In the genomic region with DNA sequence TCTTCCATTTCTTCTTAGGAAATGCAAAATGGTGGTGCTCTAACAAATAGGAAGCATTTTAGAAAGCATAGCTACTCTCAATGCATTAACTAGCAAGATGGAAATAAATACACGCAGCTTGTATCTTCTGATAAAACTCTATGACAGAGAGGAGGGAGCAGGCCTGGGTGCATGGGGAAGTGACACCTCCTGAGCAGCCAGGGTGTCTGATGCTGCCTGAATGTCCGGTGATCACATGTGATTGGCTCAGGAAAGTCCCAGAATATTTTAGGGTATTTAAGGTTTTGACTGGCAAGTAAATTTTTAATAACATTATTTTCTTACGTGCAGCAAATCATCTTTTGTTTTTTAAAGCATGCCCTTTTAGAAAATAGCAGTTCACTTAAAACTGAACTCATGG, we compare ENCODE assay signal across 1 cellular context.
A peak's percentile ranks its signal among the peaks of the same experiment; 100 is the strongest.
TF ChIP-seq lines count a peak whose summit lies in the region.

No MANE protein-coding gene starts in this region.

TF ChIP-seq in GM12878, 131 proteins besides CTCF, POLR2A, EP300 and RAD21 (continues in another document):
- TF ChIP-seq, protein P1, sequence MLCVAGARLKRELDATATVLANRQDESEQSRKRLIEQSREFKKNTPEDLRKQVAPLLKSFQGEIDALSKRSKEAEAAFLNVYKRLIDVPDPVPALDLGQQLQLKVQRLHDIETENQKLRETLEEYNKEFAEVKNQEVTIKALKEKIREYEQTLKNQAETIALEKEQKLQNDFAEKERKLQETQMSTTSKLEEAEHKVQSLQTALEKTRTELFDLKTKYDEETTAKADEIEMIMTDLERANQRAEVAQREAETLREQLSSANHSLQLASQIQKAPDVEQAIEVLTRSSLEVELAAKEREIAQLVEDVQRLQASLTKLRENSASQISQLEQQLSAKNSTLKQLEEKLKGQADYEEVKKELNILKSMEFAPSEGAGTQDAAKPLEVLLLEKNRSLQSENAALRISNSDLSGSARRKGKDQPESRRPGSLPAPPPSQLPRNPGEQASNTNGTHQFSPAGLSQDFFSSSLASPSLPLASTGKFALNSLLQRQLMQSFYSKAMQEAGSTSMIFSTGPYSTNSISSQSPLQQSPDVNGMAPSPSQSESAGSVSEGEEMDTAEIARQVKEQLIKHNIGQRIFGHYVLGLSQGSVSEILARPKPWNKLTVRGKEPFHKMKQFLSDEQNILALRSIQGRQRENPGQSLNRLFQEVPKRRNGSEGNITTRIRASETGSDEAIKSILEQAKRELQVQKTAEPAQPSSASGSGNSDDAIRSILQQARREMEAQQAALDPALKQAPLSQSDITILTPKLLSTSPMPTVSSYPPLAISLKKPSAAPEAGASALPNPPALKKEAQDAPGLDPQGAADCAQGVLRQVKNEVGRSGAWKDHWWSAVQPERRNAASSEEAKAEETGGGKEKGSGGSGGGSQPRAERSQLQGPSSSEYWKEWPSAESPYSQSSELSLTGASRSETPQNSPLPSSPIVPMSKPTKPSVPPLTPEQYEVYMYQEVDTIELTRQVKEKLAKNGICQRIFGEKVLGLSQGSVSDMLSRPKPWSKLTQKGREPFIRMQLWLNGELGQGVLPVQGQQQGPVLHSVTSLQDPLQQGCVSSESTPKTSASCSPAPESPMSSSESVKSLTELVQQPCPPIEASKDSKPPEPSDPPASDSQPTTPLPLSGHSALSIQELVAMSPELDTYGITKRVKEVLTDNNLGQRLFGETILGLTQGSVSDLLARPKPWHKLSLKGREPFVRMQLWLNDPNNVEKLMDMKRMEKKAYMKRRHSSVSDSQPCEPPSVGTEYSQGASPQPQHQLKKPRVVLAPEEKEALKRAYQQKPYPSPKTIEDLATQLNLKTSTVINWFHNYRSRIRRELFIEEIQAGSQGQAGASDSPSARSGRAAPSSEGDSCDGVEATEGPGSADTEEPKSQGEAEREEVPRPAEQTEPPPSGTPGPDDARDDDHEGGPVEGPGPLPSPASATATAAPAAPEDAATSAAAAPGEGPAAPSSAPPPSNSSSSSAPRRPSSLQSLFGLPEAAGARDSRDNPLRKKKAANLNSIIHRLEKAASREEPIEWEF (IDR thresholded peaks at IDR 0.05; ENCODE audit: insufficient replicate concordance, low read depth, low read length), result no peak
- TF ChIP-seq, protein P2, sequence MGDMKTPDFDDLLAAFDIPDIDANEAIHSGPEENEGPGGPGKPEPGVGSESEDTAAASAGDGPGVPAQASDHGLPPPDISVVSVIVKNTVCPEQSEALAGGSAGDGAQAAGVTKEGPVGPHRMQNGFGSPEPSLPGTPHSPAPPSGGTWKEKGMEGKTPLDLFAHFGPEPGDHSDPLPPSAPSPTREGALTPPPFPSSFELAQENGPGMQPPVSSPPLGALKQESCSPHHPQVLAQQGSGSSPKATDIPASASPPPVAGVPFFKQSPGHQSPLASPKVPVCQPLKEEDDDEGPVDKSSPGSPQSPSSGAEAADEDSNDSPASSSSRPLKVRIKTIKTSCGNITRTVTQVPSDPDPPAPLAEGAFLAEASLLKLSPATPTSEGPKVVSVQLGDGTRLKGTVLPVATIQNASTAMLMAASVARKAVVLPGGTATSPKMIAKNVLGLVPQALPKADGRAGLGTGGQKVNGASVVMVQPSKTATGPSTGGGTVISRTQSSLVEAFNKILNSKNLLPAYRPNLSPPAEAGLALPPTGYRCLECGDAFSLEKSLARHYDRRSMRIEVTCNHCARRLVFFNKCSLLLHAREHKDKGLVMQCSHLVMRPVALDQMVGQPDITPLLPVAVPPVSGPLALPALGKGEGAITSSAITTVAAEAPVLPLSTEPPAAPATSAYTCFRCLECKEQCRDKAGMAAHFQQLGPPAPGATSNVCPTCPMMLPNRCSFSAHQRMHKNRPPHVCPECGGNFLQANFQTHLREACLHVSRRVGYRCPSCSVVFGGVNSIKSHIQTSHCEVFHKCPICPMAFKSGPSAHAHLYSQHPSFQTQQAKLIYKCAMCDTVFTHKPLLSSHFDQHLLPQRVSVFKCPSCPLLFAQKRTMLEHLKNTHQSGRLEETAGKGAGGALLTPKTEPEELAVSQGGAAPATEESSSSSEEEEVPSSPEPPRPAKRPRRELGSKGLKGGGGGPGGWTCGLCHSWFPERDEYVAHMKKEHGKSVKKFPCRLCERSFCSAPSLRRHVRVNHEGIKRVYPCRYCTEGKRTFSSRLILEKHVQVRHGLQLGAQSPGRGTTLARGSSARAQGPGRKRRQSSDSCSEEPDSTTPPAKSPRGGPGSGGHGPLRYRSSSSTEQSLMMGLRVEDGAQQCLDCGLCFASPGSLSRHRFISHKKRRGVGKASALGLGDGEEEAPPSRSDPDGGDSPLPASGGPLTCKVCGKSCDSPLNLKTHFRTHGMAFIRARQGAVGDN (IDR thresholded peaks at IDR 0.05), result peak; percentile 52; the same call in 1 of the 2 replicates
- no peak for TF ChIP-seq ZNF274 (IDR thresholded peaks at IDR 0.05; ENCODE audit: insufficient read depth, insufficient read length)
- TF ChIP-seq NFXL1 (IDR thresholded peaks at IDR 0.05; ENCODE audit: borderline replicate concordance), result no peak
- TF ChIP-seq WRNIP1 (IDR thresholded peaks at IDR 0.05; ENCODE audit: borderline replicate concordance, low read depth, low read length), result no peak
- no peak for TF ChIP-seq TCF12 (IDR thresholded peaks at IDR 0.05; ENCODE audit: low read depth, low read length)
- no peak for TF ChIP-seq SMAD1 (IDR thresholded peaks at IDR 0.05; ENCODE audit: low read depth, partially characterized antibody)
- TF ChIP-seq RAD51 (IDR thresholded peaks at IDR 0.05), result peak; percentile 47; the same call in 1 of the 2 replicates
- TF ChIP-seq STAT3 (IDR thresholded peaks at IDR 0.05; ENCODE audit: low read depth, low read length), result no peak
- no peak for TF ChIP-seq SMAD5 (IDR thresholded peaks at IDR 0.05; ENCODE audit: low read depth)
- TF ChIP-seq SPI1 (IDR thresholded peaks at IDR 0.05; ENCODE audit: borderline replicate concordance, insufficient read depth, low read depth, low read length), result peak; percentile 77
- TF ChIP-seq, protein P3, sequence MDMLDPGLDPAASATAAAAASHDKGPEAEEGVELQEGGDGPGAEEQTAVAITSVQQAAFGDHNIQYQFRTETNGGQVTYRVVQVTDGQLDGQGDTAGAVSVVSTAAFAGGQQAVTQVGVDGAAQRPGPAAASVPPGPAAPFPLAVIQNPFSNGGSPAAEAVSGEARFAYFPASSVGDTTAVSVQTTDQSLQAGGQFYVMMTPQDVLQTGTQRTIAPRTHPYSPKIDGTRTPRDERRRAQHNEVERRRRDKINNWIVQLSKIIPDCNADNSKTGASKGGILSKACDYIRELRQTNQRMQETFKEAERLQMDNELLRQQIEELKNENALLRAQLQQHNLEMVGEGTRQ (IDR thresholded peaks at IDR 0.05; ENCODE audit: borderline replicate concordance, low read depth, low read length), result no peak
- TF ChIP-seq, protein P4, sequence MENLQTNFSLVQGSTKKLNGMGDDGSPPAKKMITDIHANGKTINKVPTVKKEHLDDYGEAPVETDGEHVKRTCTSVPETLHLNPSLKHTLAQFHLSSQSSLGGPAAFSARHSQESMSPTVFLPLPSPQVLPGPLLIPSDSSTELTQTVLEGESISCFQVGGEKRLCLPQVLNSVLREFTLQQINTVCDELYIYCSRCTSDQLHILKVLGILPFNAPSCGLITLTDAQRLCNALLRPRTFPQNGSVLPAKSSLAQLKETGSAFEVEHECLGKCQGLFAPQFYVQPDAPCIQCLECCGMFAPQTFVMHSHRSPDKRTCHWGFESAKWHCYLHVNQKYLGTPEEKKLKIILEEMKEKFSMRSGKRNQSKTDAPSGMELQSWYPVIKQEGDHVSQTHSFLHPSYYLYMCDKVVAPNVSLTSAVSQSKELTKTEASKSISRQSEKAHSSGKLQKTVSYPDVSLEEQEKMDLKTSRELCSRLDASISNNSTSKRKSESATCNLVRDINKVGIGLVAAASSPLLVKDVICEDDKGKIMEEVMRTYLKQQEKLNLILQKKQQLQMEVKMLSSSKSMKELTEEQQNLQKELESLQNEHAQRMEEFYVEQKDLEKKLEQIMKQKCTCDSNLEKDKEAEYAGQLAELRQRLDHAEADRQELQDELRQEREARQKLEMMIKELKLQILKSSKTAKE (IDR thresholded peaks at IDR 0.05; ENCODE audit: low read depth, poor library complexity, severe bottlenecking), result peak; percentile 17
- TF ChIP-seq, protein P5, sequence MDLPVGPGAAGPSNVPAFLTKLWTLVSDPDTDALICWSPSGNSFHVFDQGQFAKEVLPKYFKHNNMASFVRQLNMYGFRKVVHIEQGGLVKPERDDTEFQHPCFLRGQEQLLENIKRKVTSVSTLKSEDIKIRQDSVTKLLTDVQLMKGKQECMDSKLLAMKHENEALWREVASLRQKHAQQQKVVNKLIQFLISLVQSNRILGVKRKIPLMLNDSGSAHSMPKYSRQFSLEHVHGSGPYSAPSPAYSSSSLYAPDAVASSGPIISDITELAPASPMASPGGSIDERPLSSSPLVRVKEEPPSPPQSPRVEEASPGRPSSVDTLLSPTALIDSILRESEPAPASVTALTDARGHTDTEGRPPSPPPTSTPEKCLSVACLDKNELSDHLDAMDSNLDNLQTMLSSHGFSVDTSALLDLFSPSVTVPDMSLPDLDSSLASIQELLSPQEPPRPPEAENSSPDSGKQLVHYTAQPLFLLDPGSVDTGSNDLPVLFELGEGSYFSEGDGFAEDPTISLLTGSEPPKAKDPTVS (IDR thresholded peaks at IDR 0.05; ENCODE audit: low read depth, low read length), result no peak
- no peak for TF ChIP-seq SREBF1 (IDR thresholded peaks at IDR 0.05; ENCODE audit: low read length)
- TF ChIP-seq ASH2L (IDR thresholded peaks at IDR 0.05; ENCODE audit: borderline replicate concordance, low read depth), result no peak
- no peak for TF ChIP-seq TAF1 (IDR thresholded peaks at IDR 0.05; ENCODE audit: borderline replicate concordance, low read depth, low read length)
- TF ChIP-seq MEF2B (IDR thresholded peaks at IDR 0.05; ENCODE audit: partially characterized antibody, poor library complexity, severe bottlenecking), result peak; percentile 41
- TF ChIP-seq FOXM1 (IDR thresholded peaks at IDR 0.05; ENCODE audit: low read depth, low read length), result no peak
- no peak for TF ChIP-seq POU2F2 (IDR thresholded peaks at IDR 0.05; ENCODE audit: borderline replicate concordance, low read depth, low read length)
- TF ChIP-seq IKZF1 (conservative IDR thresholded peaks at IDR 0.05), result no peak; the same call in 1 of the 2 replicates
- TF ChIP-seq CBFB (IDR thresholded peaks at IDR 0.05; ENCODE audit: low read depth), result no peak
- TF ChIP-seq KLF5 (IDR thresholded peaks at IDR 0.05; ENCODE audit: partially characterized antibody), result no peak
- TF ChIP-seq CHD4 (IDR thresholded peaks at IDR 0.05), result no peak
- no peak for TF ChIP-seq GABPA (IDR thresholded peaks at IDR 0.05; ENCODE audit: low read depth)
- TF ChIP-seq PAX5 (IDR thresholded peaks at IDR 0.05; ENCODE audit: borderline replicate concordance, low read depth, low read length), result no peak
- no peak for TF ChIP-seq NR2F1 (conservative IDR thresholded peaks at IDR 0.05)
- TF ChIP-seq RUNX3 (IDR thresholded peaks at IDR 0.05; ENCODE audit: low read length), result no peak
- no peak for TF ChIP-seq ZNF207 (IDR thresholded peaks at IDR 0.05; ENCODE audit: borderline replicate concordance)
- no peak for TF ChIP-seq TCF7 (IDR thresholded peaks at IDR 0.05; ENCODE audit: borderline replicate concordance)
- no peak for TF ChIP-seq JUND (IDR thresholded peaks at IDR 0.05; ENCODE audit: low read depth, low read length)
- TF ChIP-seq ZNF24 (IDR thresholded peaks at IDR 0.05), result no peak
- TF ChIP-seq, protein P6, sequence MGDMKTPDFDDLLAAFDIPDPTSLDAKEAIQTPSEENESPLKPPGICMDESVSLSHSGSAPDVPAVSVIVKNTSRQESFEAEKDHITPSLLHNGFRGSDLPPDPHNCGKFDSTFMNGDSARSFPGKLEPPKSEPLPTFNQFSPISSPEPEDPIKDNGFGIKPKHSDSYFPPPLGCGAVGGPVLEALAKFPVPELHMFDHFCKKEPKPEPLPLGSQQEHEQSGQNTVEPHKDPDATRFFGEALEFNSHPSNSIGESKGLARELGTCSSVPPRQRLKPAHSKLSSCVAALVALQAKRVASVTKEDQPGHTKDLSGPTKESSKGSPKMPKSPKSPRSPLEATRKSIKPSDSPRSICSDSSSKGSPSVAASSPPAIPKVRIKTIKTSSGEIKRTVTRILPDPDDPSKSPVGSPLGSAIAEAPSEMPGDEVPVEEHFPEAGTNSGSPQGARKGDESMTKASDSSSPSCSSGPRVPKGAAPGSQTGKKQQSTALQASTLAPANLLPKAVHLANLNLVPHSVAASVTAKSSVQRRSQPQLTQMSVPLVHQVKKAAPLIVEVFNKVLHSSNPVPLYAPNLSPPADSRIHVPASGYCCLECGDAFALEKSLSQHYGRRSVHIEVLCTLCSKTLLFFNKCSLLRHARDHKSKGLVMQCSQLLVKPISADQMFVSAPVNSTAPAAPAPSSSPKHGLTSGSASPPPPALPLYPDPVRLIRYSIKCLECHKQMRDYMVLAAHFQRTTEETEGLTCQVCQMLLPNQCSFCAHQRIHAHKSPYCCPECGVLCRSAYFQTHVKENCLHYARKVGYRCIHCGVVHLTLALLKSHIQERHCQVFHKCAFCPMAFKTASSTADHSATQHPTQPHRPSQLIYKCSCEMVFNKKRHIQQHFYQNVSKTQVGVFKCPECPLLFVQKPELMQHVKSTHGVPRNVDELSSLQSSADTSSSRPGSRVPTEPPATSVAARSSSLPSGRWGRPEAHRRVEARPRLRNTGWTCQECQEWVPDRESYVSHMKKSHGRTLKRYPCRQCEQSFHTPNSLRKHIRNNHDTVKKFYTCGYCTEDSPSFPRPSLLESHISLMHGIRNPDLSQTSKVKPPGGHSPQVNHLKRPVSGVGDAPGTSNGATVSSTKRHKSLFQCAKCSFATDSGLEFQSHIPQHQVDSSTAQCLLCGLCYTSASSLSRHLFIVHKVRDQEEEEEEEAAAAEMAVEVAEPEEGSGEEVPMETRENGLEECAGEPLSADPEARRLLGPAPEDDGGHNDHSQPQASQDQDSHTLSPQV (IDR thresholded peaks at IDR 0.05), result no peak
- no peak for TF ChIP-seq NFIC (IDR thresholded peaks at IDR 0.05; ENCODE audit: low read depth, low read length)
- TF ChIP-seq NFYA (IDR thresholded peaks at IDR 0.05; ENCODE audit: borderline replicate concordance, low read depth, low read length), result no peak
- TF ChIP-seq, protein P7, sequence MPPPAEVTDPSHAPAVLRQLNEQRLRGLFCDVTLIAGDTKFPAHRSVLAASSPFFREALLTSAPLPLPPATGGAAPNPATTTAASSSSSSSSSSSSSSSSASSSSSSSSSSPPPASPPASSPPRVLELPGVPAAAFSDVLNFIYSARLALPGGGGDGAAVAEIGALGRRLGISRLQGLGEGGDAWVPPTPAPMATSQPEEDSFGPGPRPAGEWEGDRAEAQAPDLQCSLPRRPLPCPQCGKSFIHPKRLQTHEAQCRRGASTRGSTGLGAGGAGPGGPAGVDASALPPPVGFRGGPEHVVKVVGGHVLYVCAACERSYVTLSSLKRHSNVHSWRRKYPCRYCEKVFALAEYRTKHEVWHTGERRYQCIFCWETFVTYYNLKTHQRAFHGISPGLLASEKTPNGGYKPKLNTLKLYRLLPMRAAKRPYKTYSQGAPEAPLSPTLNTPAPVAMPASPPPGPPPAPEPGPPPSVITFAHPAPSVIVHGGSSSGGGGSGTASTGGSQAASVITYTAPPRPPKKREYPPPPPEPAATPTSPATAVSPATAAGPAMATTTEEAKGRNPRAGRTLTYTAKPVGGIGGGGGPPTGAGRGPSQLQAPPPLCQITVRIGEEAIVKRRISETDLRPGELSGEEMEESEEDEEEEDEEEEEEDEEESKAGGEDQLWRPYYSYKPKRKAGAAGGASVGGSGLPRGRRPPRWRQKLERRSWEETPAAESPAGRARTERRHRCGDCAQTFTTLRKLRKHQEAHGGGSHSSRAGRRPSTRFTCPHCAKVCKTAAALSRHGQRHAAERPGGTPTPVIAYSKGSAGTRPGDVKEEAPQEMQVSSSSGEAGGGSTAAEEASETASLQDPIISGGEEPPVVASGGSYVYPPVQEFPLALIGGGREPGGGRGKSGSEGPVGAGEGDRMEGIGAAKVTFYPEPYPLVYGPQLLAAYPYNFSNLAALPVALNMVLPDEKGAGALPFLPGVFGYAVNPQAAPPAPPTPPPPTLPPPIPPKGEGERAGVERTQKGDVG (CRISPR knock-in tag; IDR thresholded peaks at IDR 0.05), result no peak
- TF ChIP-seq ZNF217 (IDR thresholded peaks at IDR 0.05), result 0 out of 2 replicates have a peak, but pooled peaks have one; percentile 54
- 0 out of 4 replicates have a peak, but pooled peaks of 1 of the 2 experiments have one; percentile 19 for TF ChIP-seq IKZF2 (IDR thresholded peaks at IDR 0.05)
